Comparison of ENCODE assay signal across 26 cellular contexts in the genomic region with DNA sequence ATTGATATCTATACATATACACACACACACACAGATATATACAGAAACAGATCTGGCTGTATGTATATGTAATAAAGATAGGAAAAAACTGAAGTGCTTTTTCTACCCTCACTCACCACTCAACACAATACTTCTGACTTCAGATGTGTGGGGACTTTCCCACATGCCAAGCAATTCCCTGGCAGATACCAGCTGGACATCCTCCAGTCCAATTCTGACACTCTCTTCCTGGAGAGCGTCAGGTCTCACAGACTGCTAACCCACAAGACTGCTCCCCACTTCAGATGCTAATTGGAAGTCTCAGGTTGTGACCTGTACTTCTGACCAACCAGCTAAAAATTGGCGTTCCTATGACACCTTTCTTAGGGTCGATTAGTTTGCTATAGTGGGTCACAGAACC.
A peak's percentile ranks its signal among the peaks of the same experiment; 100 is the strongest.
DNase-seq lines count a peak whose midpoint lies in the region; ATAC-seq, FAIRE-seq and TF ChIP-seq lines count a peak whose summit lies in the region.
"Had no signal": no experiment of that assay in that cellular context is flagged by ENCODE, and none has a peak within 500 bp of the region (broad histone marks: within the 10 kb centered on the region; RNA-seq: fewer than 3 reads in every experiment).

No MANE protein-coding gene starts in this region.

- no peak for TF ChIP-seq POLR2A in GM12878 (IDR thresholded peaks at IDR 0.05; ENCODE audit: low read depth, low read length)
- TF ChIP-seq POLR2A in thyroid gland (IDR thresholded peaks at IDR 0.05), result no peak

- H3K9me3 ChIP-seq in right atrium auricular region, result no peaks in the 10 kb centered on the region
- H3K9me3 ChIP-seq in GM12878 (replicated peaks; ENCODE audit: control insufficient read depth, insufficient read depth, low read length), result no peaks in the 10 kb centered on the region; the same call in 2 of the 3 replicates
- no peaks in the 10 kb centered on the region for H3K9me3 ChIP-seq in thyroid gland
- H3K9me3 ChIP-seq in effector memory CD4-positive, alpha-beta T cell (ENCODE audit: control insufficient read depth, low read length), result no peaks in the 10 kb centered on the region
- H3K9me3 ChIP-seq: upper lobe of right lung had no signal

- H3K27ac ChIP-seq in right atrium auricular region, result peak overlapping the region in 1 of 2 donors; percentile 46
- peak overlapping the region; percentile 30; the same call in 1 of the 2 replicates for H3K27ac ChIP-seq in GM12878 (ENCODE audit: control insufficient read depth, insufficient read depth)
- H3K27ac ChIP-seq in thyroid gland, result no peak overlapping the region
- no peak overlapping the region for H3K27ac ChIP-seq in effector memory CD4-positive, alpha-beta T cell (ENCODE audit: insufficient read depth, low read length, poor library complexity, severe bottlenecking)
- H3K27ac ChIP-seq: HL-60, parathyroid adenoma, upper lobe of right lung had no signal

- POLR2A ChIA-PET in GM12878 (lab: Charles Lee), result interaction anchor here (0.6 kb wide), 1 partner anchor 90 kb away, joined by 8 read pairs; no protein-coding TSS in a partner anchor

- ATAC-seq in Right ventricle myocardium superior (ENCODE audit: poor library complexity) (peak; percentile 90), GM12878 (peak; percentile 50)
- ATAC-seq: HCT116, left lobe of liver, sciatic nerve, upper lobe of right lung, WTC11 had no signal

- intact Hi-C loops in Right ventricle myocardium superior (cut with DNase I) (no loop called here), GM12878 (cut with micrococcal nuclease; ENCODE audit: unreplicated experiment) (no loop called here), thyroid gland (cut with DNase I) (no loop called here)

- H3K4me3 ChIP-seq in right atrium auricular region (no peak overlapping the region), GM12878 (no peak overlapping the region), thyroid gland (replicated peaks in 1 of 3) (no peak overlapping the region)
- no peak overlapping the region for H3K4me3 ChIP-seq in effector memory CD4-positive, alpha-beta T cell (ENCODE audit: insufficient read depth, low read depth, low read length, poor library complexity, severe bottlenecking)
- H3K4me3 ChIP-seq: upper lobe of right lung had no signal

- no peak overlapping the region for H3K4me2 ChIP-seq in GM12878 (ENCODE audit: control insufficient read depth, insufficient read depth)

- H3K27me3 ChIP-seq in right atrium auricular region, result no peaks in the 10 kb centered on the region
- no peaks in the 10 kb centered on the region for H3K27me3 ChIP-seq in GM12878 (replicated peaks in 1 of 2; ENCODE audit: control insufficient read depth in 2 of 2, insufficient read depth in 2 of 2, low read length in 1 of 2)
- H3K27me3 ChIP-seq in thyroid gland, result no peaks in the 10 kb centered on the region
- no peaks in the 10 kb centered on the region for H3K27me3 ChIP-seq in effector memory CD4-positive, alpha-beta T cell (replicated peaks; ENCODE audit: control insufficient read depth, insufficient read depth, low read length, poor library complexity, severe bottlenecking)
- H3K27me3 ChIP-seq: upper lobe of right lung had no signal

- SMC1A ChIA-PET in GM12878 (lab: Charles Lee; ENCODE audit: uncharacterized antibody, unreplicated experiment), result interaction anchor here (0.9 to 1.0 kb wide), 3 partner anchors 17 to 223 kb away, joined by 3 to 4 read pairs (median 4); no protein-coding TSS in a partner anchor

- H3K36me3 ChIP-seq in right atrium auricular region (no peaks in the 10 kb centered on the region), GM12878 (ENCODE audit: control insufficient read depth in 2 of 2, insufficient read depth in 2 of 2, low read length in 1 of 2) (peaks cover 0 to 8% of the 10 kb centered on the region in 2 experiments; a peak in 1 of 4 replicates), thyroid gland (no peaks in the 10 kb centered on the region)
- no peaks in the 10 kb centered on the region for H3K36me3 ChIP-seq in effector memory CD4-positive, alpha-beta T cell (ENCODE audit: control insufficient read depth, insufficient read depth, low read length)
- H3K36me3 ChIP-seq: upper lobe of right lung had no signal

- CTCF ChIA-PET in GM12878 (lab: Yijun Ruan, JAX), result interaction anchor here (1.2 to 1.8 kb wide), 4 partner anchors 14 to 183 kb away, joined by 3 to 6 read pairs (median 4); no protein-coding TSS in a partner anchor

- H3K9ac ChIP-seq in GM12878 (ENCODE audit: control insufficient read depth, insufficient read depth, low read length), result no peak overlapping the region
- H3K9ac ChIP-seq: parathyroid adenoma had no signal

- no peak for TF ChIP-seq RAD21 in GM12878 (IDR thresholded peaks at IDR 0.05; ENCODE audit: insufficient read depth, low read depth, low read length)

- no peak for TF ChIP-seq EP300 in GM12878 (IDR thresholded peaks at IDR 0.05; ENCODE audit: borderline replicate concordance in 1 of 2, control insufficient read depth in 1 of 2, low read depth in 2 of 2, low read length in 2 of 2)

- no TSS peak for BruUV-seq in GM12878 (replicated peaks; lab: Mats Ljungman, UMichigan)

- RAD21 ChIA-PET in GM12878 (lab: Charles Lee; ENCODE audit: unreplicated experiment), result no interaction called here

- FAIRE-seq in GM12878 (lab: Jason Lieb, UNC), result no peak
- FAIRE-seq: astrocyte had no signal

- in situ Hi-C loops in GM12878 (cut with MboI), result no loop called here
- in situ Hi-C loops in KBM-7 (cut with MboI; ENCODE audit: low pct_unique_long_range_greater_than_20kb, low sequenced_read_pairs), result no loop called here

- 22% methylated on average over 3 of the region's 3 CpGs for WGBS in GM12878 (ENCODE audit: insufficient coverage, insufficient replicate concordance, low lambda C conversion rate, missing lambda C conversion rate)
- WGBS in thyroid gland, 2 donors, result 47 to 65% methylated on average over 3 of the region's 3 CpGs

- DNase-seq in Right ventricle myocardium superior (no peak), right atrium auricular region (ENCODE audit: low spot score) (no peak), GM12878 (ENCODE audit: low read depth, low spot score) (peak; percentile 41), kidney tubule cell (ENCODE audit: low spot score) (peak; percentile 67), thyroid gland (peak; percentile 16 to 23), HPDE6-E6E7 (ENCODE audit: extremely low spot score) (no peak), KBM-7 (no peak)
- DNase-seq in effector memory CD4-positive, alpha-beta T cell, result no peak
- DNase-seq: activated CD4-positive, alpha-beta memory T cell treated with anti-CD3 and anti-CD28 coated beads, Interleukin-2, amount 10 ng/mL, durations not matched to agents 7 days and 5 days; activated effector memory CD4-positive, alpha-beta T cell treated with Interleukin-2 at 50 U/mL for 16 hours; activated naive CD8-positive, alpha-beta T cell treated with anti-CD3 and anti-CD28 coated beads for 36 hours; DND-41; NCI-H1092 treated with DMSO at 0.1 percent for 48 hours; NCI-H1930; OCI-M1; SHP77; SW 1271; T1000; upper lobe of right lung had no signal

- peaks cover 5% of the 10 kb centered on the region for H3K79me2 ChIP-seq in GM12878 (ENCODE audit: control insufficient read depth, insufficient read depth, low read length)
- H3K79me2 ChIP-seq: parathyroid adenoma had no signal

- no peak overlapping the region for H2AFZ ChIP-seq in GM12878 (ENCODE audit: control insufficient read depth, low read depth, low read length)
- H2AFZ ChIP-seq: parathyroid adenoma had no signal

- H3K4me1 ChIP-seq in right atrium auricular region (peaks cover 0 to 24% of the 10 kb centered on the region in 2 donors), GM12878 (ENCODE audit: control insufficient read depth, insufficient read depth, low read length) (peaks cover 26% of the 10 kb centered on the region), thyroid gland (peaks cover 0 to 6% of the 10 kb centered on the region in 2 donors)
- no peaks in the 10 kb centered on the region for H3K4me1 ChIP-seq in effector memory CD4-positive, alpha-beta T cell (ENCODE audit: control insufficient read depth, insufficient read depth, low read length, poor library complexity, severe bottlenecking)
- H3K4me1 ChIP-seq: parathyroid adenoma had no signal

- TF ChIP-seq CTCF in right atrium auricular region (IDR thresholded peaks at IDR 0.05) (no peak), GM12878 (IDR thresholded peaks at IDR 0.05 in 2 of 3, conservative IDR thresholded peaks at IDR 0.05 in 1 of 3; ENCODE audit: control insufficient read depth in 2 of 3, extremely low read depth in 1 of 3, insufficient read depth in 1 of 3, low read depth in 3 of 3, low read length in 3 of 3) (no peak), thyroid gland (IDR thresholded peaks at IDR 0.05) (no peak)

- H4K20me1 ChIP-seq in GM12878 (ENCODE audit: control insufficient read depth, insufficient read depth), result no peaks in the 10 kb centered on the region

TF ChIP-seq in GM12878, 131 proteins besides CTCF, POLR2A, EP300 and RAD21 (continues in another document):
- TF ChIP-seq CBX5 (IDR thresholded peaks at IDR 0.05; ENCODE audit: low read depth), result no peak
- no peak for TF ChIP-seq FOXK2 (IDR thresholded peaks at IDR 0.05)
- TF ChIP-seq IRF5 (IDR thresholded peaks at IDR 0.05; ENCODE audit: borderline replicate concordance), result no peak
- no peak for TF ChIP-seq CHD4 (IDR thresholded peaks at IDR 0.05)
- peak; percentile 52 to 64; a peak in 3 of 4 replicates for TF ChIP-seq IKZF2 (IDR thresholded peaks at IDR 0.05)
- peak; percentile 85 for TF ChIP-seq EED (IDR thresholded peaks at IDR 0.05; ENCODE audit: low read depth)
- TF ChIP-seq ZSCAN29 (IDR thresholded peaks at IDR 0.05), result no peak
- TF ChIP-seq SMC3 (IDR thresholded peaks at IDR 0.05; ENCODE audit: borderline replicate concordance, low read length), result no peak
- TF ChIP-seq MEF2A (IDR thresholded peaks at IDR 0.05; ENCODE audit: insufficient read depth, low read depth, low read length), result no peak
- TF ChIP-seq FOXM1 (IDR thresholded peaks at IDR 0.05; ENCODE audit: low read depth, low read length), result no peak
- no peak for TF ChIP-seq NBN (IDR thresholded peaks at IDR 0.05)
- no peak for TF ChIP-seq CREM (IDR thresholded peaks at IDR 0.05; ENCODE audit: low read depth)
- no peak for TF ChIP-seq KAT2A (conservative IDR thresholded peaks at IDR 0.05; ENCODE audit: control insufficient read depth, low read depth, low read length)
- 0 out of 2 replicates have a peak, but pooled peaks have one; percentile 16 for TF ChIP-seq NR2F1 (conservative IDR thresholded peaks at IDR 0.05)
- no peak for TF ChIP-seq SIN3A (IDR thresholded peaks at IDR 0.05; ENCODE audit: low read depth, low read length)

Comparison
In these comparisons a context has a peak if more than half of its experiments do, and no peak if none do; other contexts are left out.
1. DNase-seq: peak in GM12878 (single experiment), kidney tubule cell (single experiment) and thyroid gland (2 of 2); none in Right ventricle myocardium superior (single experiment), right atrium auricular region (single experiment), HPDE6-E6E7 (single experiment), effector memory CD4-positive, alpha-beta T cell (0 of 3) and KBM-7 (single experiment).